ENCODE assay signal across 8 cellular contexts in genomic region chr11:66371627-66372415, GRCh38.
DNase-seq lines count a peak whose midpoint lies in the region; ATAC-seq and TF ChIP-seq lines count a peak whose summit lies in the region.

SLC29A2 (minus strand) TSS chr11:66371760; CDS start chr11:66371591, 169 bp downstream.

- DNase-seq in GM03348 (ENCODE audit: low spot score) (peak; percentile 48), NCI-H2081 treated with DMSO at 0.1 percent for 48 hours (lab: John Stamatoyannopoulos, UW) (peak; percentile 48), cardiac fibroblast (ENCODE audit: low read depth in 2 of 2) (no peak), left kidney (ENCODE audit: low read depth, low spot score) (peak; percentile 97)
- peak; percentile 72 for DNase-seq in stimulated activated CD4-positive, alpha-beta T cell treated with anti-CD3 and anti-CD28 coated beads, Interleukin-4, amount 100 ng/mL, for 24 hours

- TF ChIP-seq CTCF in WI38 (IDR thresholded peaks at IDR 0.05; ENCODE audit: low read depth, low read length) (no peak), cardiac fibroblast (IDR thresholded peaks at IDR 0.05; ENCODE audit: low read depth, low read length) (no peak)

- ATAC-seq in HG02870 (IDR thresholded peaks at IDR 0.05; ENCODE audit: unreplicated experiment) = peak; percentile 74
- no peak for ATAC-seq in HG03469 (IDR thresholded peaks at IDR 0.05; ENCODE audit: unreplicated experiment)

- H3K4me3 ChIP-seq in WI38 (ENCODE audit: low read depth, low read length) (peak within 1 kb of the TSS; percentile 57), cardiac fibroblast (replicated peaks in 1 of 2; ENCODE audit: low read depth in 2 of 2, low read length in 2 of 2) (peak within 1 kb of the TSS; percentile 51 to 53)

Comparison
In these comparisons a context has a peak if more than half of its experiments do, and no peak if none do; other contexts are left out.
1. DNase-seq: peak in GM03348 (single experiment), NCI-H2081 treated with DMSO at 0.1 percent for 48 hours (single experiment), left kidney (single experiment) and stimulated activated CD4-positive, alpha-beta T cell treated with anti-CD3 and anti-CD28 coated beads, Interleukin-4, amount 100 ng/mL, for 24 hours (single experiment); none in cardiac fibroblast (0 of 2).